8 cellular contexts compared by ENCODE assay signal in the genomic region with DNA sequence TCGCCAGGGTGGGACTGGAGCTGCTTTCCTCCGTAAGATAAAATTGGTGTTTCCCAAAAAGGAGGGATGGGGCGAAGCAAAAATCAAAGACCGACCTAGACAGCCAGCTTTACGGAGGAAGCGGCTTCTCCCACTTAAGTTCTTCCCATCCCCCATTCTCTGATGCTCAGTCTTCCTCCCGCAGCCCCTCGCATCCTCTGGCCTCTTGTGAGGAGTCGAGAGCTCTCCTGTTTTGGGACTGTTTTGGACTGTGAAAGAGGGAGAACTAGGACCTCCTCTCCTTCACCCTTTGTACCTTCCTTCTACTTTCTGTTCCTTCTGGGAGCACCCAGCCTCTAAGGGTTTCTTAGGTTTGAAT. TPM values are rescaled to one million over a fixed set of nuclear protein-coding genes. Genes with fewer than 3 reads are reported as not detected.
A peak's percentile ranks its signal among the peaks of the same experiment; 100 is the strongest.
DNase-seq lines count a peak whose midpoint lies in the region; ATAC-seq and TF ChIP-seq lines count a peak whose summit lies in the region.

No MANE protein-coding gene starts in this region.

- H3K36me3 ChIP-seq in SK-N-MC (ENCODE audit: insufficient read depth, low read length) = no peaks in the 10 kb centered on the region

- ATAC-seq in sciatic nerve (peak; percentile 2), HG03175 (IDR thresholded peaks at IDR 0.05; ENCODE audit: unreplicated experiment) (no peak)

- no peaks in the 10 kb centered on the region for H3K9me3 Mint-ChIP-seq in T-helper 1 cell treated with Interleukin-12 subunit alpha and Interleukin-12 subunit beta and Interleukin-4 antibody, amounts not matched to agents 30 μg/mL and 1 μg/mL, for 36 hours

- DNase-seq in T-helper 1 cell (no peak), SK-N-MC (ENCODE audit: low read depth, low spot score) (no peak), fibroblast of the aortic adventitia (ENCODE audit: low read depth) (peak; percentile 33), sciatic nerve (ENCODE audit: low spot score) (no peak), GF-D8 (lab: John Stamatoyannopoulos, UW) (no peak), GM03348 (ENCODE audit: low spot score) (no peak)

- no peak for TF ChIP-seq CTCF in fibroblast of the aortic adventitia (IDR thresholded peaks at IDR 0.05; ENCODE audit: insufficient read depth, low read length)

- peak overlapping the region; percentile 97 for H3K4me3 Mint-ChIP-seq in T-helper 1 cell treated with Interleukin-12 subunit alpha and Interleukin-12 subunit beta and Interleukin-4 antibody, amounts not matched to agents 30 μg/mL and 1 μg/mL, for 36 hours

- H3K27ac Mint-ChIP-seq in T-helper 1 cell treated with Interleukin-12 subunit alpha and Interleukin-12 subunit beta and Interleukin-4 antibody, amounts not matched to agents 30 μg/mL and 1 μg/mL, for 36 hours = no peak overlapping the region

- H3K9ac ChIP-seq in SK-N-MC (ENCODE audit: insufficient read length) = peak overlapping the region; percentile 79

- intact Hi-C loops in sciatic nerve (cut with DNase I) = no loop called here

- H3K9me3 ChIP-seq in SK-N-MC (ENCODE audit: low read depth, low read length) = no peaks in the 10 kb centered on the region

- H3K27me3 Mint-ChIP-seq in T-helper 1 cell treated with Interleukin-12 subunit alpha and Interleukin-12 subunit beta and Interleukin-4 antibody, amounts not matched to agents 30 μg/mL and 1 μg/mL, for 36 hours (ENCODE audit: low read depth) = peaks cover 21% of the 10 kb centered on the region

- H3K4me3 ChIP-seq in SK-N-MC = peak overlapping the region; percentile 88
- peak overlapping the region; percentile 99 for H3K4me3 ChIP-seq in fibroblast of the aortic adventitia (ENCODE audit: low read depth, low read length)

- peaks cover 36% of the 10 kb centered on the region for H3K4me1 Mint-ChIP-seq in T-helper 1 cell treated with Interleukin-12 subunit alpha and Interleukin-12 subunit beta and Interleukin-4 antibody, amounts not matched to agents 30 μg/mL and 1 μg/mL, for 36 hours (ENCODE audit: low read depth)

- H3K36me3 Mint-ChIP-seq in T-helper 1 cell treated with Interleukin-12 subunit alpha and Interleukin-12 subunit beta and Interleukin-4 antibody, amounts not matched to agents 30 μg/mL and 1 μg/mL, for 36 hours (ENCODE audit: low read depth) = no peaks in the 10 kb centered on the region

- H3K27ac ChIP-seq in SK-N-MC = no peak overlapping the region

RNA-seq across cellular contexts. Expression of gene CTTNBP2NL, which starts 0.6 kb away (rescaled TPM):
- total RNA-seq in fibroblast of the aortic adventitia (ENCODE audit: low replicate concordance) = 24.4 and 27.0 TPM in 2 replicates
- total RNA-seq in sciatic nerve = 63.4 TPM
